ENCODE assay signal across 22 cellular contexts in the genomic region with DNA sequence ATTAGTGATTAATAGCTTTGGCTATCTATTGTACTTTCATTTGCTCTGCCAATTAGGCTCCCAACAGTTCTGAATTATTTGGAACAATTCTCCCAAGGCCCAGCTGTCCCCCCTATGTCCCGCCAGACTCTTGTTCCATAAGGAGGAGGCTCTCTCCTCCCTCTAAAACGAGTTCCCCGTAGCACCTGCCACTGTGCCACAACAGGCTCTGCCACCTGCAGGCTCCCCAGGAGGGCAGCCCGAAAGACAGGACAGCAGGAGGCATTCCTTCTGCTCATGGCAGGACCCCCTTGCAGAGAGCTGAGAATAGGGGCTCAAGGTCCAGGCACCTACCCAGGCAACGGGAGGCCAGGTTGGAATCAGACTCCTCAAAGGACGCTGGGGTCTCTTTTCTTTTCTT.
"Had no signal": no experiment of that assay in that cellular context is flagged by ENCODE, and none has a peak within 500 bp of the region (broad histone marks: within the 10 kb centered on the region; RNA-seq: fewer than 3 reads in every experiment).

No MANE protein-coding gene starts in this region.

- H3K27ac ChIP-seq: ascending aorta, brain microvascular endothelial cell, colonic mucosa, left ventricle myocardium inferior, right lobe of liver, skin epidermis, tibial artery, WERI-Rb-1 had no signal

- H3K36me3 Mint-ChIP-seq: activated naive CD4-positive, alpha-beta T cell treated with anti-CD3 and anti-CD28 coated beads, Interleukin-2, amount 50 U/mL, for 24 hours; naive thymus-derived CD4-positive, alpha-beta T cell had no signal

- DNase-seq: activated CD4-positive, alpha-beta T cell treated with anti-CD3 and anti-CD28 coated beads, Interleukin-2, amount 50 U/mL, for 1 hour; activated CD4-positive, CD25-positive, alpha-beta regulatory T cell treated with anti-CD3 and anti-CD28 coated beads, Interleukin-2, amount 50 U/mL, for 72 hours; activated CD8-positive, alpha-beta T cell treated with anti-CD3 and anti-CD28 coated beads, Interleukin-2, amount 10 ng/mL, durations not matched to agents 7 days and 5 days; activated gamma-delta T cell; brain microvascular endothelial cell; colonic mucosa; effector memory CD8-positive, alpha-beta T cell; kidney glomerular epithelial cell; left ventricle myocardium inferior; naive thymus-derived CD4-positive, alpha-beta T cell; stimulated activated CD4-positive, alpha-beta T cell treated with anti-CD3 and anti-CD28 coated beads, Interleukin-1b, Interleukin-23, amount 100 ng/mL, for 48 hours; tibial artery; WERI-Rb-1 had no signal

- H3K9me3 ChIP-seq: ascending aorta, colonic mucosa, left ventricle myocardium inferior, right lobe of liver, tibial artery had no signal

- H3K4me1 ChIP-seq: ascending aorta, colonic mucosa, right lobe of liver had no signal

- H3K27me3 Mint-ChIP-seq: activated naive CD4-positive, alpha-beta T cell treated with anti-CD3 and anti-CD28 coated beads, Interleukin-2, amount 50 U/mL, for 24 hours; stimulated activated naive CD8-positive, alpha-beta T cell treated with anti-CD3 and anti-CD28 coated beads, Interleukin-15, Interleukin-2, amounts not matched to agents 100 ng/mL and 50 ng/mL, for 24 hours had no signal

- H3K27me3 ChIP-seq: ascending aorta, brain microvascular endothelial cell, colonic mucosa, dorsolateral prefrontal cortex, right lobe of liver had no signal

- H3K4me3 Mint-ChIP-seq: activated CD8-positive, alpha-beta T cell treated with anti-CD3 and anti-CD28 coated beads, Interleukin-2, amount 10 ng/mL, durations not matched to agents 7 days and 5 days; activated naive CD4-positive, alpha-beta T cell treated with anti-CD3 and anti-CD28 coated beads, Interleukin-2, amount 50 U/mL, for 24 hours; activated T-helper 1 cell treated with anti-CD3 and anti-CD28 coated beads, Interleukin-12 subunit alpha, Interleukin-12 subunit beta, Interleukin-2, Interleukin-4 antibody, amounts not matched to agents 30 ng/mL and 10 ng/mL and 1 ng/mL, durations not matched to agents 14 hours and 24 hours and 36 hours; effector memory CD8-positive, alpha-beta T cell; neural crest cell; stimulated activated naive CD8-positive, alpha-beta T cell treated with anti-CD3 and anti-CD28 coated beads, Interleukin-15, Interleukin-2, amounts not matched to agents 100 ng/mL and 50 ng/mL, for 24 hours had no signal

- H3K27ac Mint-ChIP-seq: activated CD8-positive, alpha-beta T cell treated with anti-CD3 and anti-CD28 coated beads, Interleukin-2, amount 10 ng/mL, durations not matched to agents 7 days and 5 days; activated naive CD4-positive, alpha-beta T cell treated with anti-CD3 and anti-CD28 coated beads, Interleukin-2, amount 50 U/mL, for 24 hours; activated T-helper 1 cell treated with anti-CD3 and anti-CD28 coated beads, Interleukin-12 subunit alpha, Interleukin-12 subunit beta, Interleukin-2, Interleukin-4 antibody, amounts not matched to agents 30 ng/mL and 10 ng/mL and 1 ng/mL, durations not matched to agents 14 hours and 24 hours and 36 hours; effector memory CD8-positive, alpha-beta T cell; naive thymus-derived CD4-positive, alpha-beta T cell; stimulated activated naive CD8-positive, alpha-beta T cell treated with anti-CD3 and anti-CD28 coated beads, Interleukin-15, Interleukin-2, amounts not matched to agents 100 ng/mL and 50 ng/mL, for 24 hours had no signal

- H3K9me3 Mint-ChIP-seq: activated naive CD4-positive, alpha-beta T cell treated with anti-CD3 and anti-CD28 coated beads, Interleukin-2, amount 50 U/mL, for 24 hours; activated T-helper 1 cell treated with anti-CD3 and anti-CD28 coated beads, Interleukin-12 subunit alpha, Interleukin-12 subunit beta, Interleukin-2, Interleukin-4 antibody, amounts not matched to agents 30 ng/mL and 10 ng/mL and 1 ng/mL, durations not matched to agents 14 hours and 24 hours and 36 hours; effector memory CD8-positive, alpha-beta T cell; naive thymus-derived CD4-positive, alpha-beta T cell; neural crest cell; stimulated activated naive CD8-positive, alpha-beta T cell treated with anti-CD3 and anti-CD28 coated beads, Interleukin-15, Interleukin-2, amounts not matched to agents 100 ng/mL and 50 ng/mL, for 24 hours had no signal

- H3K4me3 ChIP-seq: ascending aorta, colonic mucosa, dorsolateral prefrontal cortex, left ventricle myocardium inferior, right lobe of liver, skin epidermis, tibial artery had no signal

- H3K36me3 ChIP-seq: ascending aorta, brain microvascular endothelial cell, colonic mucosa, left ventricle myocardium inferior, right lobe of liver, tibial artery, WERI-Rb-1 had no signal

- ATAC-seq: effector memory CD8-positive, alpha-beta T cell; esophagus mucosa; naive thymus-derived CD4-positive, alpha-beta T cell; right lobe of liver had no signal
